In genomic region chr10:77111611-77112550, GRCh38 we compare ENCODE assay signal across 8 cellular contexts.
DNase-seq lines count a peak whose midpoint lies in the region; TF ChIP-seq lines count a peak whose summit lies in the region.

No MANE protein-coding gene starts in this region.

- H3K36me3 Mint-ChIP-seq in activated T-cell treated with anti-CD3 and anti-CD28 coated beads, Interleukin-2, amount 50 U/mL, for 24 hours (ENCODE audit: low read depth): no peaks in the 10 kb centered on the region

- H3K27ac Mint-ChIP-seq in activated T-cell treated with anti-CD3 and anti-CD28 coated beads, Interleukin-2, amount 50 U/mL, for 24 hours: no peak overlapping the region

- peaks cover 7% of the 10 kb centered on the region for H3K27me3 Mint-ChIP-seq in activated T-cell treated with anti-CD3 and anti-CD28 coated beads, Interleukin-2, amount 50 U/mL, for 24 hours

- H3K27ac ChIP-seq in parathyroid adenoma: no peak overlapping the region

- DNase-seq in BE2C (peak; percentile 48), GM13977 (ENCODE audit: low spot score) (peak; percentile 56), KBM-7 (peak; percentile 45), T1000 (lab: John Stamatoyannopoulos, UW) (peak; percentile 24), foreskin melanocyte (peak; percentile 22)
- no peak for DNase-seq in activated naive CD4-positive, alpha-beta T cell treated with Interleukin-2 at 50 U/mL for 16 hours
- no peak for DNase-seq in activated T-cell treated with anti-CD3 and anti-CD28 coated beads, Interleukin-2, amount 50 U/mL, for 24 hours

- H3K4me1 Mint-ChIP-seq in activated T-cell treated with anti-CD3 and anti-CD28 coated beads, Interleukin-2, amount 50 U/mL, for 24 hours (ENCODE audit: low read depth): no peaks in the 10 kb centered on the region

- H3K79me2 ChIP-seq in parathyroid adenoma: no peaks in the 10 kb centered on the region

- no peaks in the 10 kb centered on the region for H3K9me3 Mint-ChIP-seq in activated T-cell treated with anti-CD3 and anti-CD28 coated beads, Interleukin-2, amount 50 U/mL, for 24 hours

- H3K9me3 ChIP-seq in BE2C (no peaks in the 10 kb centered on the region), parathyroid adenoma (ENCODE audit: control insufficient read depth, low read length) (no peaks in the 10 kb centered on the region)

- no peak overlapping the region for H3K9ac ChIP-seq in parathyroid adenoma

- no peak overlapping the region for H3K4me2 ChIP-seq in parathyroid adenoma (ENCODE audit: low read length)

- no peak overlapping the region for H3K4me3 Mint-ChIP-seq in activated T-cell treated with anti-CD3 and anti-CD28 coated beads, Interleukin-2, amount 50 U/mL, for 24 hours

- H2AFZ ChIP-seq in parathyroid adenoma: no peak overlapping the region

- no peak overlapping the region for H3K4me3 ChIP-seq in BE2C (ENCODE audit: low read depth, low read length)
- H3K4me3 ChIP-seq in parathyroid adenoma (ENCODE audit: low read depth, low read length): no peak overlapping the region

- H3K27me3 ChIP-seq in BE2C (no peaks in the 10 kb centered on the region), parathyroid adenoma (ENCODE audit: control insufficient read depth, insufficient read depth, low read length) (no peaks in the 10 kb centered on the region)

- H3K36me3 ChIP-seq in BE2C (no peaks in the 10 kb centered on the region), parathyroid adenoma (ENCODE audit: control insufficient read depth, insufficient read depth, low read length) (no peaks in the 10 kb centered on the region)

- TF ChIP-seq CTCF in BE2C (IDR thresholded peaks at IDR 0.05; ENCODE audit: low read depth, low read length) (peak; percentile 84), GM13977 (IDR thresholded peaks at IDR 0.05; ENCODE audit: extremely low read depth, insufficient read depth, missing control alignments) (peak; percentile 75), parathyroid adenoma (IDR thresholded peaks at IDR 0.05) (peak; percentile 73)

- H3K4me1 ChIP-seq in BE2C (peaks cover 10% of the 10 kb centered on the region), parathyroid adenoma (no peaks in the 10 kb centered on the region)

- in situ Hi-C loops in GM13977 (cut with MboI; ENCODE audit: low pct_unique_long_range_greater_than_20kb, low sequenced_read_pairs, unreplicated experiment): no loop called here
- in situ Hi-C loops in KBM-7 (cut with MboI; ENCODE audit: low pct_unique_long_range_greater_than_20kb, low sequenced_read_pairs): no loop called here

Comparison
In these comparisons a context has a peak if more than half of its experiments do, and no peak if none do; other contexts are left out.
1. DNase-seq: peak in BE2C (single experiment), GM13977 (single experiment), KBM-7 (single experiment), T1000 (single experiment) and foreskin melanocyte (single experiment); none in activated naive CD4-positive, alpha-beta T cell treated with Interleukin-2 at 50 U/mL for 16 hours (single experiment) and activated T-cell treated with anti-CD3 and anti-CD28 coated beads, Interleukin-2, amount 50 U/mL, for 24 hours (single experiment).
2. Peak in every context shown above with its lines, with median percentiles within 50 percentile points of each other: CTCF ChIP-seq.